23 cellular contexts compared by ENCODE assay signal in genomic region chr18:7805096-7805495, GRCh38.
"Had no signal": no experiment of that assay in that cellular context is flagged by ENCODE, and none has a peak within 500 bp of the region (broad histone marks: within the 10 kb centered on the region; RNA-seq: fewer than 3 reads in every experiment).

No MANE protein-coding gene starts in this region.

- ATAC-seq: gastrocnemius medialis, heart right ventricle, left lung, mucosa of descending colon had no signal

- H3K4me1 ChIP-seq: esophagus squamous epithelium, left lung, lower lobe of right lung had no signal

- H3K27me3 ChIP-seq: esophagus squamous epithelium, gastrocnemius medialis, heart right ventricle, left lung had no signal

- H3K4me3 Mint-ChIP-seq: mesothelial cell of epicardium had no signal

- H3K4me3 ChIP-seq: coronary artery, dorsolateral prefrontal cortex, esophagus squamous epithelium, gastrocnemius medialis, heart right ventricle, left lung, lower lobe of right lung, mucosa of descending colon had no signal

- FAIRE-seq: colon, endothelial cell of umbilical vein, keratinocyte had no signal

- H3K27ac Mint-ChIP-seq: mesothelial cell of epicardium had no signal

- DNase-seq: dermis blood vessel endothelial cell; dorsolateral prefrontal cortex; effector CD4-positive, alpha-beta T cell; effector memory CD4-positive, alpha-beta T cell; esophagus squamous epithelium; foreskin fibroblast; foreskin melanocyte; gastrocnemius medialis; glutamatergic neuron; head of caudate nucleus; heart right ventricle; hippocampal formation; left cardiac atrium; left lung; left ventricle myocardium superior; lower lobe of right lung; mesenchymal stem cell; mucosa of descending colon had no signal

- H3K36me3 ChIP-seq: esophagus squamous epithelium, gastrocnemius medialis, heart right ventricle, left lung, lower lobe of right lung had no signal

- H3K9me3 ChIP-seq: esophagus squamous epithelium, gastrocnemius medialis, heart right ventricle, left lung, lower lobe of right lung, mucosa of descending colon had no signal

- H3K27ac ChIP-seq: coronary artery, dorsolateral prefrontal cortex, esophagus squamous epithelium, gastrocnemius medialis, heart right ventricle, left lung, lower lobe of right lung had no signal
